Comparison of ENCODE assay signal across 1 cellular context in the genomic region with DNA sequence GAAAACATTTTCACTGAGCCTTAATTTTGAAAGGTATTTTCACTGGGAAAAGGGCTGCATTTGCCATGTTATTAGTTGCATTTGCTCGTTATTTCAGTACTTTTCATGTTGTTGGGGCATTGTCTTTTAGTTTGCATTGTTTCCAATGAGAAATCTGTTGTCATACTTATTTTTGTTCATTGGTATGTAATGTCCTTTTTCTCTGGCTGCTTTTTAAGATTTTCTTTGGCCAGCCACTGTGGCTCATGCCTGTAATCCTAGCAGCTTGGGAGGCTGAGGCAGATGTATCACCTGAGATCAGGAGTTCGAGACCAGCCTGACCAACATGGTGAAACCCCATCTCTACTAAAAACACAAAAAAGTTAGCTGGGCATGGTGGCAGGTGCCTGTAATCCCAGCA.
TF ChIP-seq lines count a peak whose summit lies in the region.

No MANE protein-coding gene starts in this region.

TF ChIP-seq in HepG2, 621 proteins besides CTCF, POLR2A, EP300 and RAD21 (continued from another document):
- no peak for TF ChIP-seq CEBPZ (IDR thresholded peaks at IDR 0.05; ENCODE audit: low read length)
- TF ChIP-seq, protein P1, sequence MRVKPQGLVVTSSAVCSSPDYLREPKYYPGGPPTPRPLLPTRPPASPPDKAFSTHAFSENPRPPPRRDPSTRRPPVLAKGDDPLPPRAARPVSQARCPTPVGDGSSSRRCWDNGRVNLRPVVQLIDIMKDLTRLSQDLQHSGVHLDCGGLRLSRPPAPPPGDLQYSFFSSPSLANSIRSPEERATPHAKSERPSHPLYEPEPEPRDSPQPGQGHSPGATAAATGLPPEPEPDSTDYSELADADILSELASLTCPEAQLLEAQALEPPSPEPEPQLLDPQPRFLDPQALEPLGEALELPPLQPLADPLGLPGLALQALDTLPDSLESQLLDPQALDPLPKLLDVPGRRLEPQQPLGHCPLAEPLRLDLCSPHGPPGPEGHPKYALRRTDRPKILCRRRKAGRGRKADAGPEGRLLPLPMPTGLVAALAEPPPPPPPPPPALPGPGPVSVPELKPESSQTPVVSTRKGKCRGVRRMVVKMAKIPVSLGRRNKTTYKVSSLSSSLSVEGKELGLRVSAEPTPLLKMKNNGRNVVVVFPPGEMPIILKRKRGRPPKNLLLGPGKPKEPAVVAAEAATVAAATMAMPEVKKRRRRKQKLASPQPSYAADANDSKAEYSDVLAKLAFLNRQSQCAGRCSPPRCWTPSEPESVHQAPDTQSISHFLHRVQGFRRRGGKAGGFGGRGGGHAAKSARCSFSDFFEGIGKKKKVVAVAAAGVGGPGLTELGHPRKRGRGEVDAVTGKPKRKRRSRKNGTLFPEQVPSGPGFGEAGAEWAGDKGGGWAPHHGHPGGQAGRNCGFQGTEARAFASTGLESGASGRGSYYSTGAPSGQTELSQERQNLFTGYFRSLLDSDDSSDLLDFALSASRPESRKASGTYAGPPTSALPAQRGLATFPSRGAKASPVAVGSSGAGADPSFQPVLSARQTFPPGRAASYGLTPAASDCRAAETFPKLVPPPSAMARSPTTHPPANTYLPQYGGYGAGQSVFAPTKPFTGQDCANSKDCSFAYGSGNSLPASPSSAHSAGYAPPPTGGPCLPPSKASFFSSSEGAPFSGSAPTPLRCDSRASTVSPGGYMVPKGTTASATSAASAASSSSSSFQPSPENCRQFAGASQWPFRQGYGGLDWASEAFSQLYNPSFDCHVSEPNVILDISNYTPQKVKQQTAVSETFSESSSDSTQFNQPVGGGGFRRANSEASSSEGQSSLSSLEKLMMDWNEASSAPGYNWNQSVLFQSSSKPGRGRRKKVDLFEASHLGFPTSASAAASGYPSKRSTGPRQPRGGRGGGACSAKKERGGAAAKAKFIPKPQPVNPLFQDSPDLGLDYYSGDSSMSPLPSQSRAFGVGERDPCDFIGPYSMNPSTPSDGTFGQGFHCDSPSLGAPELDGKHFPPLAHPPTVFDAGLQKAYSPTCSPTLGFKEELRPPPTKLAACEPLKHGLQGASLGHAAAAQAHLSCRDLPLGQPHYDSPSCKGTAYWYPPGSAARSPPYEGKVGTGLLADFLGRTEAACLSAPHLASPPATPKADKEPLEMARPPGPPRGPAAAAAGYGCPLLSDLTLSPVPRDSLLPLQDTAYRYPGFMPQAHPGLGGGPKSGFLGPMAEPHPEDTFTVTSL (CRISPR knock-in tag; IDR thresholded peaks at IDR 0.05; ENCODE audit: borderline replicate concordance) = no peak
- no peak for TF ChIP-seq HDAC2 (CRISPR knock-in tag; IDR thresholded peaks at IDR 0.05)
- TF ChIP-seq FOXA3 (CRISPR knock-in tag; IDR thresholded peaks at IDR 0.05) = no peak
- TF ChIP-seq, protein P2, sequence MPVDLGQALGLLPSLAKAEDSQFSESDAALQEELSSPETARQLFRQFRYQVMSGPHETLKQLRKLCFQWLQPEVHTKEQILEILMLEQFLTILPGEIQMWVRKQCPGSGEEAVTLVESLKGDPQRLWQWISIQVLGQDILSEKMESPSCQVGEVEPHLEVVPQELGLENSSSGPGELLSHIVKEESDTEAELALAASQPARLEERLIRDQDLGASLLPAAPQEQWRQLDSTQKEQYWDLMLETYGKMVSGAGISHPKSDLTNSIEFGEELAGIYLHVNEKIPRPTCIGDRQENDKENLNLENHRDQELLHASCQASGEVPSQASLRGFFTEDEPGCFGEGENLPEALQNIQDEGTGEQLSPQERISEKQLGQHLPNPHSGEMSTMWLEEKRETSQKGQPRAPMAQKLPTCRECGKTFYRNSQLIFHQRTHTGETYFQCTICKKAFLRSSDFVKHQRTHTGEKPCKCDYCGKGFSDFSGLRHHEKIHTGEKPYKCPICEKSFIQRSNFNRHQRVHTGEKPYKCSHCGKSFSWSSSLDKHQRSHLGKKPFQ (CRISPR knock-in tag; IDR thresholded peaks at IDR 0.05; ENCODE audit: insufficient replicate concordance) = no peak
- TF ChIP-seq ZNF672 (CRISPR knock-in tag; IDR thresholded peaks at IDR 0.05) = no peak
- no peak for TF ChIP-seq ZNF790 (CRISPR knock-in tag; IDR thresholded peaks at IDR 0.05; ENCODE audit: borderline replicate concordance)
- TF ChIP-seq ZNF7 (CRISPR knock-in tag; IDR thresholded peaks at IDR 0.05) = peak; percentile 66
- no peak for TF ChIP-seq ZNF609 (CRISPR knock-in tag; IDR thresholded peaks at IDR 0.05; ENCODE audit: borderline replicate concordance)
- no peak for TF ChIP-seq IKZF5 (CRISPR knock-in tag; IDR thresholded peaks at IDR 0.05)
- peak; percentile 72 for TF ChIP-seq ZNF317 (CRISPR knock-in tag; IDR thresholded peaks at IDR 0.05)
- TF ChIP-seq, protein P3, sequence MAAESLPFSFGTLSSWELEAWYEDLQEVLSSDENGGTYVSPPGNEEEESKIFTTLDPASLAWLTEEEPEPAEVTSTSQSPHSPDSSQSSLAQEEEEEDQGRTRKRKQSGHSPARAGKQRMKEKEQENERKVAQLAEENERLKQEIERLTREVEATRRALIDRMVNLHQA (CRISPR knock-in tag; IDR thresholded peaks at IDR 0.05) = no peak
